Comparison of ENCODE assay signal across 17 cellular contexts in genomic region chr14:62053188-62053587, GRCh38.
A peak's percentile ranks its signal among the peaks of the same experiment; 100 is the strongest.
DNase-seq lines count a peak whose midpoint lies in the region; ATAC-seq and TF ChIP-seq lines count a peak whose summit lies in the region.
"Had no signal": no experiment of that assay in that cellular context is flagged by ENCODE, and none has a peak within 500 bp of the region (broad histone marks: within the 10 kb centered on the region; RNA-seq: fewer than 3 reads in every experiment).

No MANE protein-coding gene starts in this region.

- DNase-seq in GM10266 (ENCODE audit: extremely low spot score) (peak; percentile 39), osteocyte (ENCODE audit: extremely low spot score, unreplicated experiment) (no peak), activated gamma-delta T cell treated with Interleukin-2 at 50 U/mL for 16 hours (no peak), substantia nigra (lab: John Stamatoyannopoulos, UW) (no peak)
- no peak for DNase-seq in activated naive CD8-positive, alpha-beta T cell treated with anti-CD3 and anti-CD28 coated beads, Interleukin-2, amount 50 U/mL, for 24 hours
- DNase-seq: activated CD8-positive, alpha-beta memory T cell treated with anti-CD3 and anti-CD28 coated beads, Interleukin-2, amount 10 ng/mL, durations not matched to agents 7 days and 5 days; C1 segment of cervical spinal cord; foreskin fibroblast; GM23248; NCI-H1105 treated with DMSO at 0.1 percent for 48 hours; NCI-H510A treated with DMSO at 0.1 percent for 48 hours had no signal

- H3K4me1 Mint-ChIP-seq in activated naive CD8-positive, alpha-beta T cell treated with anti-CD3 and anti-CD28 coated beads, Interleukin-2, amount 50 U/mL, for 24 hours = no peaks in the 10 kb centered on the region
- H3K4me1 Mint-ChIP-seq in osteocyte (ENCODE audit: unreplicated experiment) = no peaks in the 10 kb centered on the region
- H3K4me1 Mint-ChIP-seq: activated CD8-positive, alpha-beta memory T cell treated with anti-CD3 and anti-CD28 coated beads, Interleukin-2, amount 10 ng/mL, durations not matched to agents 7 days and 5 days; activated T-helper 17 cell treated with anti-CD3 and anti-CD28 coated beads, Interleukin-2, amount 50 U/mL, for 72 hours had no signal

- ATAC-seq in GM19025 (IDR thresholded peaks at IDR 0.05; ENCODE audit: low read depth, unreplicated experiment) (peak; percentile 96), GM21786 (IDR thresholded peaks at IDR 0.05; ENCODE audit: unreplicated experiment) (peak; percentile 72), HG03432 (IDR thresholded peaks at IDR 0.05; ENCODE audit: unreplicated experiment) (peak; percentile 83)
- no peak for ATAC-seq in activated naive CD8-positive, alpha-beta T cell treated with anti-CD3 and anti-CD28 coated beads, Interleukin-2, amount 50 U/mL, for 24 hours
- ATAC-seq: activated CD8-positive, alpha-beta memory T cell treated with anti-CD3 and anti-CD28 coated beads, Interleukin-2, amount 10 ng/mL, durations not matched to agents 7 days and 5 days; activated T-helper 17 cell treated with anti-CD3 and anti-CD28 coated beads, Interleukin-2, amount 50 U/mL, for 72 hours had no signal

- no peak overlapping the region for H3K27ac ChIP-seq in substantia nigra (ENCODE audit: low read depth, low read length, poor library complexity, severe bottlenecking)
- H3K27ac ChIP-seq: GM23248, hepatocyte had no signal

- no peak overlapping the region for H3K27ac Mint-ChIP-seq in activated naive CD8-positive, alpha-beta T cell treated with anti-CD3 and anti-CD28 coated beads, Interleukin-2, amount 50 U/mL, for 24 hours
- H3K27ac Mint-ChIP-seq in osteocyte (ENCODE audit: unreplicated experiment) = no peak overlapping the region
- H3K27ac Mint-ChIP-seq: activated CD8-positive, alpha-beta memory T cell treated with anti-CD3 and anti-CD28 coated beads, Interleukin-2, amount 10 ng/mL, durations not matched to agents 7 days and 5 days; activated T-helper 17 cell treated with anti-CD3 and anti-CD28 coated beads, Interleukin-2, amount 50 U/mL, for 72 hours; dendritic cell treated with granulocyte-macrophage colony-stimulating factor and Interleukin-4, amounts not matched to agents 40 ng/mL and 50 ng/mL, for 4 days had no signal

- no peaks in the 10 kb centered on the region for H3K36me3 Mint-ChIP-seq in activated naive CD8-positive, alpha-beta T cell treated with anti-CD3 and anti-CD28 coated beads, Interleukin-2, amount 50 U/mL, for 24 hours (ENCODE audit: low read depth)
- no peaks in the 10 kb centered on the region for H3K36me3 Mint-ChIP-seq in osteocyte (ENCODE audit: unreplicated experiment)
- H3K36me3 Mint-ChIP-seq: activated CD8-positive, alpha-beta memory T cell treated with anti-CD3 and anti-CD28 coated beads, Interleukin-2, amount 10 ng/mL, durations not matched to agents 7 days and 5 days had no signal

- TF ChIP-seq CTCF in GM10266 (IDR thresholded peaks at IDR 0.05; ENCODE audit: control insufficient read depth, insufficient read depth, low read depth, missing control alignments) = no peak
- no peak for TF ChIP-seq CTCF in osteocyte (IDR thresholded peaks at IDR 0.05)

- no peaks in the 10 kb centered on the region for H3K27me3 Mint-ChIP-seq in activated naive CD8-positive, alpha-beta T cell treated with anti-CD3 and anti-CD28 coated beads, Interleukin-2, amount 50 U/mL, for 24 hours
- H3K27me3 Mint-ChIP-seq in osteocyte (ENCODE audit: unreplicated experiment) = peaks cover 4% of the 10 kb centered on the region
- H3K27me3 Mint-ChIP-seq: dendritic cell treated with granulocyte-macrophage colony-stimulating factor and Interleukin-4, amounts not matched to agents 40 ng/mL and 50 ng/mL, for 4 days had no signal

- no peaks in the 10 kb centered on the region for H3K9me3 Mint-ChIP-seq in activated naive CD8-positive, alpha-beta T cell treated with anti-CD3 and anti-CD28 coated beads, Interleukin-2, amount 50 U/mL, for 24 hours
- H3K9me3 Mint-ChIP-seq in osteocyte (ENCODE audit: unreplicated experiment) = peaks cover 9% of the 10 kb centered on the region

- H3K4me3 Mint-ChIP-seq in activated naive CD8-positive, alpha-beta T cell treated with anti-CD3 and anti-CD28 coated beads, Interleukin-2, amount 50 U/mL, for 24 hours = no peak overlapping the region
- no peak overlapping the region for H3K4me3 Mint-ChIP-seq in osteocyte (ENCODE audit: unreplicated experiment)
- H3K4me3 Mint-ChIP-seq: activated CD8-positive, alpha-beta memory T cell treated with anti-CD3 and anti-CD28 coated beads, Interleukin-2, amount 10 ng/mL, durations not matched to agents 7 days and 5 days; activated T-helper 17 cell treated with anti-CD3 and anti-CD28 coated beads, Interleukin-2, amount 50 U/mL, for 72 hours; dendritic cell treated with granulocyte-macrophage colony-stimulating factor and Interleukin-4, amounts not matched to agents 40 ng/mL and 50 ng/mL, for 4 days had no signal
